ENCODE assay signal across 14 cellular contexts in genomic region chr17:27463235-27463677, GRCh38. TPM values are rescaled to one million over a fixed set of nuclear protein-coding genes. Genes with fewer than 3 reads are reported as not detected.
DNase-seq lines count a peak whose midpoint lies in the region; ATAC-seq, FAIRE-seq and TF ChIP-seq lines count a peak whose summit lies in the region.
"Had no signal": no experiment of that assay in that cellular context is flagged by ENCODE, and none has a peak within 500 bp of the region (broad histone marks: within the 10 kb centered on the region; RNA-seq: fewer than 3 reads in every experiment).

No MANE protein-coding gene starts in this region.

- H3K4me2 ChIP-seq in BLaER1 treated with 17β-estradiol and CSF1 and Interleukin-3, amounts not matched to agents 10 nM and 100 nM, result peak overlapping the region; percentile 12 to 66 (median 40); a peak in 15 of 22 replicates

- DNase-seq in GM18507 (ENCODE audit: extremely low spot score, insufficient read length, low read depth) (no peak), activated B cell treated with CpG ODN at 0.5 μM for 24 hours (no peak), kidney tubule cell (ENCODE audit: low spot score) (peak; percentile 90), GM10248 (ENCODE audit: extremely low spot score) (no peak), anterior cingulate cortex (lab: John Stamatoyannopoulos, UW) (no peak), cerebellar cortex (ENCODE audit: low spot score) (no peak), GM19239 (ENCODE audit: insufficient read length, low spot score) (no peak)
- DNase-seq: activated T-cell treated with anti-CD3 and anti-CD28 coated beads, Interleukin-2, amount 50 U/mL, for 4 hours; body of pancreas; C1 segment of cervical spinal cord; NCI-H1092; NCI-H2171 had no signal

- peaks cover 26 to 36% (median 32%) of the 10 kb centered on the region in 10 experiments for H3K4me1 ChIP-seq in BLaER1 treated with 17β-estradiol and CSF1 and Interleukin-3, amounts not matched to agents 10 nM and 100 nM

- H3K27me3 Mint-ChIP-seq in activated B cell treated with CpG ODN at 0.5 μM for 24 hours, result no peaks in the 10 kb centered on the region

- intact Hi-C loops in activated B cell treated with CpG ODN at 0.5 μM for 24 hours (cut with micrococcal nuclease), result no loop called here

- H3K27ac Mint-ChIP-seq in activated B cell treated with CpG ODN at 0.5 μM for 24 hours, result peak overlapping the region; percentile 3
- H3K27ac Mint-ChIP-seq: nephron had no signal

- ATAC-seq in activated B cell treated with CpG ODN at 0.5 μM for 24 hours (ENCODE audit: low read depth), result peak; percentile 26
- ATAC-seq: activated T-cell treated with anti-CD3 and anti-CD28 coated beads, Interleukin-2, amount 50 U/mL, for 4 hours; body of pancreas had no signal

- H3K9me3 Mint-ChIP-seq in activated B cell treated with CpG ODN at 0.5 μM for 24 hours, result no peaks in the 10 kb centered on the region
- H3K9me3 Mint-ChIP-seq: activated T-cell treated with anti-CD3 and anti-CD28 coated beads, Interleukin-2, amount 50 U/mL, for 4 hours; nephron had no signal

- FAIRE-seq in GM18507 (lab: Jason Lieb, UNC) (peak; percentile 50), GM19239 (lab: Jason Lieb, UNC) (no peak)

- CTCF ChIA-PET in activated B cell treated with CpG ODN at 0.5 μM for 24 hours (lab: Charles Lee) (no interaction called here), GM10248 (lab: Yijun Ruan, JAX) (no interaction called here)

- H3K9ac ChIP-seq in BLaER1 treated with 17β-estradiol and CSF1 and Interleukin-3, amounts not matched to agents 10 nM and 100 nM, result no peak overlapping the region

- H3K36me3 ChIP-seq in BLaER1 treated with 17β-estradiol and CSF1 and Interleukin-3, amounts not matched to agents 10 nM and 100 nM, result peaks cover 0 to 3% (median 0%) of the 10 kb centered on the region in 11 experiments; a peak in 1 of 22 replicates

- peaks cover 3% of the 10 kb centered on the region for H3K36me3 Mint-ChIP-seq in activated B cell treated with CpG ODN at 0.5 μM for 24 hours (ENCODE audit: low read depth)

- peaks cover 14 to 69% (median 42%) of the 10 kb centered on the region in 11 experiments; a peak in 17 of 22 replicates for H4K20me1 ChIP-seq in BLaER1 treated with 17β-estradiol and CSF1 and Interleukin-3, amounts not matched to agents 10 nM and 100 nM

- no peak overlapping the region for H3K4me3 ChIP-seq in BLaER1 treated with 17β-estradiol and CSF1 and Interleukin-3, amounts not matched to agents 10 nM and 100 nM
- H3K4me3 ChIP-seq: body of pancreas had no signal

- TF ChIP-seq CTCF in activated B cell treated with CpG ODN at 0.5 μM for 24 hours (IDR thresholded peaks at IDR 0.05) (no peak), GM10248 (IDR thresholded peaks at IDR 0.05; ENCODE audit: control extremely low read depth, extremely low read depth, low read depth, missing control alignments) (no peak)

- POLR2A ChIA-PET in activated B cell treated with CpG ODN at 0.5 μM for 24 hours (lab: Charles Lee) (interaction anchor here (0.6 to 1.4 kb wide), 2 partner anchors 9 to 33 kb away, joined by 3 to 5 read pairs; no protein-coding TSS in a partner anchor), GM10248 (lab: Yijun Ruan, JAX) (interaction anchor here (0.6 kb wide), 1 partner anchor 117 kb away, joined by 4 read pairs; no protein-coding TSS in a partner anchor)

- H3K27ac ChIP-seq in BLaER1 treated with 17β-estradiol and CSF1 and Interleukin-3, amounts not matched to agents 10 nM and 100 nM, result no peak overlapping the region
- H3K27ac ChIP-seq: body of pancreas had no signal

- H3K4me1 Mint-ChIP-seq in activated B cell treated with CpG ODN at 0.5 μM for 24 hours, result peaks cover 48% of the 10 kb centered on the region

- H3K27me3 ChIP-seq in BLaER1 treated with 17β-estradiol and CSF1 and Interleukin-3, amounts not matched to agents 10 nM and 100 nM, result peaks cover 3 to 10% (median 6%) of the 10 kb centered on the region in 11 experiments; a peak in 18 of 22 replicates
- H3K27me3 ChIP-seq: body of pancreas had no signal

- no peak overlapping the region for H3K4me3 Mint-ChIP-seq in activated B cell treated with CpG ODN at 0.5 μM for 24 hours
- H3K4me3 Mint-ChIP-seq: activated T-cell treated with anti-CD3 and anti-CD28 coated beads, Interleukin-2, amount 50 U/mL, for 4 hours; nephron had no signal

- H3K9me3 ChIP-seq in BLaER1 treated with 17β-estradiol and CSF1 and Interleukin-3, amounts not matched to agents 10 nM and 100 nM (replicated peaks in 1 of 11), result no peaks in the 10 kb centered on the region
- H3K9me3 ChIP-seq: body of pancreas had no signal

RNA-seq across cellular contexts. Expression of gene KSR1, which starts 7.0 kb away (rescaled TPM):
- 90.1 and 114 TPM in 2 replicates for total RNA-seq in activated B cell treated with CpG ODN at 0.5 μM for 24 hours
